ENCODE assay signal across 20 cellular contexts in the genomic region with DNA sequence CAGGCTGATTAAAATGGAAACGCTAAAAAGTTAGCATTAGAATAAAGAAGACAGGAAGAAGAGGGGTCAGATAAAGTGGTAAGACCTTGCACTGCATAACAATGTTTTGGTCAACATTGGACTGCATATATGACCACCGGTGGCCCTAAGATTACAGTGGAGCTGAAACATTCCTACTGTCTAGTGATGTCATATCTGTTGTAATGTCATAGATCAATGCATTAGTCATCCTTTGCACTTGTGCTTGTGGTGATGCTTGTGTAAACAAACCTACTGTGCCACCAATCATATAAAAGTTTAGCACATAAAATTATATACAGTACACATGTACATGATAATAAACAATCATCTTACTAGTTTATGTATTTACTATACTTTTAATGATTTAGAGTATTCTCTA.
A peak's percentile ranks its signal among the peaks of the same experiment; 100 is the strongest.
DNase-seq lines count a peak whose midpoint lies in the region; ATAC-seq, FAIRE-seq and TF ChIP-seq lines count a peak whose summit lies in the region.
"Had no signal": no experiment of that assay in that cellular context is flagged by ENCODE, and none has a peak within 500 bp of the region (broad histone marks: within the 10 kb centered on the region; RNA-seq: fewer than 3 reads in every experiment).

No MANE protein-coding gene starts in this region.

- H3K4me2 ChIP-seq in A549: no peak overlapping the region

- H3K4me1 ChIP-seq in A549 (peaks cover 9% of the 10 kb centered on the region; the same call in 2 of the 3 replicates), HEK293 (ENCODE audit: control insufficient read depth, insufficient read depth, low read length) (no peaks in the 10 kb centered on the region), adipocyte (ENCODE audit: control insufficient read depth, insufficient read depth, low read length) (no peaks in the 10 kb centered on the region)
- H3K4me1 ChIP-seq: Caco-2, lower lobe of right lung, suprapubic skin had no signal

- no peaks in the 10 kb centered on the region for H3K9me3 ChIP-seq in A549
- H3K9me3 ChIP-seq in HEK293 (ENCODE audit: control insufficient read depth, insufficient read depth, low read depth, low read length): no peaks in the 10 kb centered on the region
- H3K9me3 ChIP-seq in adipocyte (ENCODE audit: control insufficient read depth, low read length): no peaks in the 10 kb centered on the region
- no peaks in the 10 kb centered on the region for H3K9me3 ChIP-seq in T-helper 17 cell (ENCODE audit: control insufficient read depth, low read length, poor library complexity, severe bottlenecking)
- H3K9me3 ChIP-seq: Caco-2, lower lobe of right lung, suprapubic skin had no signal

- WGBS in A549 (ENCODE audit: missing lambda C conversion rate): 13% methylated on average over 2 of the region's 2 CpGs

- H3K4me3 ChIP-seq in A549 (no peak overlapping the region), HEK293 (ENCODE audit: low read depth, low read length) (no peak overlapping the region), adipocyte (ENCODE audit: low read length) (no peak overlapping the region)
- H3K4me3 ChIP-seq: lower lobe of right lung, suprapubic skin had no signal

- TF ChIP-seq CTCF in A549 (IDR thresholded peaks at IDR 0.05) (no peak), HEK293 (tag by site-specific recombination; IDR thresholded peaks at IDR 0.05) (no peak)

- no peak overlapping the region for H3K27ac ChIP-seq in A549
- H3K27ac ChIP-seq in HEK293 (ENCODE audit: extremely low read depth, low read depth, low read length): no peak overlapping the region
- H3K27ac ChIP-seq: lower lobe of right lung, suprapubic skin, VCaP had no signal

- no peaks in the 10 kb centered on the region for H3K4me1 Mint-ChIP-seq in T-helper 17 cell
- H3K4me1 Mint-ChIP-seq: neural crest cell had no signal

- no peak overlapping the region for H3K9ac ChIP-seq in adipocyte (ENCODE audit: low read length)

- peaks cover 2% of the 10 kb centered on the region for H3K36me3 Mint-ChIP-seq in T-helper 17 cell (ENCODE audit: low read depth)

- DNase-seq in A549 (ENCODE audit: low read depth in 1 of 2, low spot score in 1 of 2): peak in 1 of 2 experiments; percentile 35
- peak; percentile 36 for DNase-seq in adipocyte (ENCODE audit: low read depth)
- peak; percentile 67 for DNase-seq in fibroblast of peridontal ligament (ENCODE audit: extremely low read depth)
- DNase-seq in T-helper 17 cell: no peak
- DNase-seq: activated CD8-positive, alpha-beta T cell treated with anti-CD3 and anti-CD28 coated beads for 36 hours; Caco-2; foreskin melanocyte; lower lobe of right lung; NCI-H1092; NCI-H2171 had no signal

- POLR2A ChIA-PET in A549 (lab: Yijun Ruan, JAX) (no interaction called here), HEK293 (lab: Yijun Ruan, JAX) (interaction anchor here (0.6 kb wide), 1 partner anchor 1373 kb away, joined by 3 read pairs; no protein-coding TSS in a partner anchor)

- H3K27me3 Mint-ChIP-seq in T-helper 17 cell: no peaks in the 10 kb centered on the region
- H3K27me3 Mint-ChIP-seq: activated CD8-positive, alpha-beta T cell treated with anti-CD3 and anti-CD28 coated beads for 36 hours; dendritic cell treated with granulocyte-macrophage colony-stimulating factor and Interleukin-4, amounts not matched to agents 40 ng/mL and 50 ng/mL, for 4 days had no signal

- ATAC-seq in A549 (peak; percentile 49 to 83; a peak in 4 of 6 replicates), GM18873 (IDR thresholded peaks at IDR 0.05; ENCODE audit: low FRiP score, unreplicated experiment) (no peak), GM18867 (IDR thresholded peaks at IDR 0.05; ENCODE audit: unreplicated experiment) (no peak), T-helper 17 cell (no peak), GM18502 (IDR thresholded peaks at IDR 0.05; ENCODE audit: poor library complexity, unreplicated experiment) (no peak)
- ATAC-seq: activated CD8-positive, alpha-beta T cell treated with anti-CD3 and anti-CD28 coated beads for 36 hours; lower lobe of right lung; SK-N-SH treated with all-trans-retinoic acid at 6 μM for 48 hours had no signal

- no peak overlapping the region for H3K27ac Mint-ChIP-seq in T-helper 17 cell
- H3K27ac Mint-ChIP-seq: activated CD8-positive, alpha-beta T cell treated with anti-CD3 and anti-CD28 coated beads for 36 hours; activated T-helper 1 cell treated with anti-CD3 and anti-CD28 coated beads, Interleukin-12 subunit alpha, Interleukin-12 subunit beta, Interleukin-2, Interleukin-4 antibody, amounts not matched to agents 30 ng/mL and 10 ng/mL and 1 ng/mL, durations not matched to agents 14 hours and 24 hours and 36 hours; dendritic cell treated with granulocyte-macrophage colony-stimulating factor and Interleukin-4, amounts not matched to agents 40 ng/mL and 50 ng/mL, for 4 days had no signal

- TF ChIP-seq RAD21 in A549 (conservative IDR thresholded peaks at IDR 0.05 in 1 of 2, IDR thresholded peaks at IDR 0.05 in 1 of 2): no peak

- H3K27me3 ChIP-seq in adipocyte (replicated peaks; ENCODE audit: control insufficient read depth, insufficient read depth, low read length): no peaks in the 10 kb centered on the region
- H3K27me3 ChIP-seq: suprapubic skin had no signal

- no peak for FAIRE-seq in A549 (lab: Jason Lieb, UNC)

- peaks cover 0 to 36% of the 10 kb centered on the region in 2 experiments for H3K36me3 ChIP-seq in HEK293 (ENCODE audit: control insufficient read depth in 2 of 2, insufficient read depth in 1 of 2, low read length in 2 of 2)
- H3K36me3 ChIP-seq in adipocyte (ENCODE audit: control insufficient read depth, insufficient read depth, low read length, severe bottlenecking): peaks cover 58% of the 10 kb centered on the region

- CTCF ChIA-PET in A549 (lab: Yijun Ruan, JAX) (no interaction called here), HEK293 (lab: Yijun Ruan, JAX) (no interaction called here)

- H3K4me3 Mint-ChIP-seq in T-helper 17 cell: no peak overlapping the region
- H3K4me3 Mint-ChIP-seq: activated CD8-positive, alpha-beta T cell treated with anti-CD3 and anti-CD28 coated beads for 36 hours; activated T-helper 1 cell treated with anti-CD3 and anti-CD28 coated beads, Interleukin-12 subunit alpha, Interleukin-12 subunit beta, Interleukin-2, Interleukin-4 antibody, amounts not matched to agents 30 ng/mL and 10 ng/mL and 1 ng/mL, durations not matched to agents 14 hours and 24 hours and 36 hours; dendritic cell treated with granulocyte-macrophage colony-stimulating factor and Interleukin-4, amounts not matched to agents 40 ng/mL and 50 ng/mL, for 4 days; neural crest cell had no signal

- TF ChIP-seq EP300 in A549 (IDR thresholded peaks at IDR 0.05): no peak

- TF ChIP-seq POLR2A in A549 (IDR thresholded peaks at IDR 0.05; ENCODE audit: low read length): no peak

TF ChIP-seq in A549, 52 proteins besides CTCF, POLR2A, EP300 and RAD21:
- TF ChIP-seq SREBF2 (IDR thresholded peaks at IDR 0.05) (no peak), CEBPB (IDR thresholded peaks at IDR 0.05) (no peak), HOXB13 (CRISPR knock-in tag; IDR thresholded peaks at IDR 0.05; ENCODE audit: low read depth) (no peak), FOSL2 (IDR thresholded peaks at IDR 0.05) (no peak), FOSL2 (CRISPR knock-in tag; IDR thresholded peaks at IDR 0.05) (peak; percentile 55), FOXS1 (CRISPR knock-in tag; IDR thresholded peaks at IDR 0.05) (no peak)

TF ChIP-seq in HEK293, 187 proteins besides CTCF, POLR2A, EP300 and RAD21 (continues in another document):
- TF ChIP-seq ZNF37A (tag by site-specific recombination; IDR thresholded peaks at IDR 0.05): no peak
- TF ChIP-seq OSR2 (tag by site-specific recombination; IDR thresholded peaks at IDR 0.05): peak; percentile 64
- TF ChIP-seq ZNF660 (tag by site-specific recombination; IDR thresholded peaks at IDR 0.05): 0 out of 2 replicates have a peak, but pooled peaks have one; percentile 45
- TF ChIP-seq ZNF24 (tag by site-specific recombination; IDR thresholded peaks at IDR 0.05): peak; percentile 30; the same call in 1 of the 2 replicates
- TF ChIP-seq ZBTB21 (tag by site-specific recombination; IDR thresholded peaks at IDR 0.05): peak; percentile 90
- no peak for TF ChIP-seq BCL11B (tag by site-specific recombination; IDR thresholded peaks at IDR 0.05; ENCODE audit: low read depth)
- no peak for TF ChIP-seq ZNF530 (tag by site-specific recombination; IDR thresholded peaks at IDR 0.05; ENCODE audit: low read depth)
- TF ChIP-seq ZNF639 (tag by site-specific recombination; IDR thresholded peaks at IDR 0.05): peak; percentile 47; the same call in 1 of the 2 replicates
- no peak for TF ChIP-seq ZBTB8A (tag by site-specific recombination; IDR thresholded peaks at IDR 0.05)
- TF ChIP-seq ZNF629 (tag by site-specific recombination; IDR thresholded peaks at IDR 0.05): peak; percentile 95
- TF ChIP-seq, protein P1, sequence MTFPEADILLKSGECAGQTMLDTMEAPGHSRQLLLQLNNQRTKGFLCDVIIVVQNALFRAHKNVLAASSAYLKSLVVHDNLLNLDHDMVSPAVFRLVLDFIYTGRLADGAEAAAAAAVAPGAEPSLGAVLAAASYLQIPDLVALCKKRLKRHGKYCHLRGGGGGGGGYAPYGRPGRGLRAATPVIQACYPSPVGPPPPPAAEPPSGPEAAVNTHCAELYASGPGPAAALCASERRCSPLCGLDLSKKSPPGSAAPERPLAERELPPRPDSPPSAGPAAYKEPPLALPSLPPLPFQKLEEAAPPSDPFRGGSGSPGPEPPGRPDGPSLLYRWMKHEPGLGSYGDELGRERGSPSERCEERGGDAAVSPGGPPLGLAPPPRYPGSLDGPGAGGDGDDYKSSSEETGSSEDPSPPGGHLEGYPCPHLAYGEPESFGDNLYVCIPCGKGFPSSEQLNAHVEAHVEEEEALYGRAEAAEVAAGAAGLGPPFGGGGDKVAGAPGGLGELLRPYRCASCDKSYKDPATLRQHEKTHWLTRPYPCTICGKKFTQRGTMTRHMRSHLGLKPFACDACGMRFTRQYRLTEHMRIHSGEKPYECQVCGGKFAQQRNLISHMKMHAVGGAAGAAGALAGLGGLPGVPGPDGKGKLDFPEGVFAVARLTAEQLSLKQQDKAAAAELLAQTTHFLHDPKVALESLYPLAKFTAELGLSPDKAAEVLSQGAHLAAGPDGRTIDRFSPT (tag by site-specific recombination; IDR thresholded peaks at IDR 0.05): peak; percentile 70

Comparison
In these comparisons a context has a peak if more than half of its experiments do, and no peak if none do; other contexts are left out.
1. ATAC-seq: peak in A549 (2 of 2); none in GM18873 (single experiment), GM18867 (single experiment), T-helper 17 cell (single experiment) and GM18502 (single experiment).
2. DNase-seq: peak in adipocyte (single experiment) and fibroblast of peridontal ligament (single experiment); none in T-helper 17 cell (0 of 3).